ENCODE assay signal across 8 cellular contexts in the genomic region with DNA sequence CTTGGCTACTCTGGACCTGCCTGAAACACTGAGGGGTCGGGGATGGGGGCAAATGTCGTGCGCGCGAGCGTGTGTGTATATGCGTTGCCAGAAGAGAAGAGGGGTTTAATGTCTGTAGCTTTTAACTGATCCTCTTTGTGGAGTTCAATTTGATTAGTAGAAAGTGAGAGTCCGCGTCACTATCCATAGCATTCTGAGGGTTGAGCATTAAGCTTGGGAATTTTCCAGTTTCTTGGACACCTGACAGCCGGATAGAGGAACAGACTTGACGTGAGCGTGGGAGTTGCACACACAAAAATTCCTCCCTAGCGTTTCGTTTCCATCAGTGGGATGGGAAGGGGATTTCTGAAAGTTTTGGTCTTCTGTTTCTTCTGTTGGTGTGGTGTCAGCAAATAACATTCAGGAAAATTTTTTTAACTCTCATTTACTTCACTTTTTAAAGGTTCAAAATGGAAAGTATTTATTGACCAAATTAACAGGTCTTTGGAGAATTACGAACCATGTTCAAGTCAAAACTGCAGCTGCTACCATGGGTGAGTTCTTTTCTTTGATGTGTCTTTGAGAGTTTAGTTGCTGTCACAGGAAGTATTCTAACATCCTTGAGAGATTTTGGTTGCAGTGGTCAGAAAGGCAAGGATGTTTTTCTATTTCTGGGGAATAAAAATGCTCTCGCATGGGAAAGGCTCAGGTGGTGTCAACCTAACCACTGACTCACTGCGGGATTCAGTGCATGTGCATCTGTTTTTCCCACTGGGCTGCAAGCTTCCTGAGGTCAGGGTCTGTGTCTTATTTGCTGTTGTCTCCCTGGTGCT. TPM values are rescaled to one million over a fixed set of nuclear protein-coding genes. Genes with fewer than 3 reads are reported as not detected.
DNase-seq lines count a peak whose midpoint lies in the region; ATAC-seq and TF ChIP-seq lines count a peak whose summit lies in the region.

No MANE protein-coding gene starts in this region.

- peak; percentile 2 for ATAC-seq in HG02870 (IDR thresholded peaks at IDR 0.05; ENCODE audit: unreplicated experiment)
- no peak; the same call in 2 of the 3 replicates for ATAC-seq in RWPE2 (ENCODE audit: low read depth)
- no peak for ATAC-seq in GM19324 (IDR thresholded peaks at IDR 0.05; ENCODE audit: low FRiP score, unreplicated experiment)

- H3K36me3 ChIP-seq in RWPE2 (ENCODE audit: low read depth) (peaks cover 34% of the 10 kb centered on the region), endocrine pancreas (ENCODE audit: control insufficient read depth, insufficient read depth, low read length) (no peaks in the 10 kb centered on the region), muscle layer of duodenum (ENCODE audit: control insufficient read depth in 1 of 2, insufficient read depth in 2 of 2, low read length in 2 of 2) (peaks cover 8 to 9% of the 10 kb centered on the region in 2 donors)

- H3K9me3 ChIP-seq in RWPE2 (ENCODE audit: severe bottlenecking) = no peaks in the 10 kb centered on the region
- no peaks in the 10 kb centered on the region for H3K9me3 ChIP-seq in endocrine pancreas (ENCODE audit: control insufficient read depth, low read length)
- no peaks in the 10 kb centered on the region for H3K9me3 ChIP-seq in muscle layer of duodenum (ENCODE audit: control insufficient read depth in 1 of 2, low read length in 2 of 2)

- H3K4me1 ChIP-seq in RWPE2 (ENCODE audit: insufficient read depth, poor library complexity, severe bottlenecking) (no peaks in the 10 kb centered on the region), endocrine pancreas (ENCODE audit: control insufficient read depth, insufficient read depth, low read length) (no peaks in the 10 kb centered on the region), muscle layer of duodenum (ENCODE audit: control insufficient read depth in 1 of 2, insufficient read depth in 2 of 2, low read length in 2 of 2) (peaks cover 0 to 15% of the 10 kb centered on the region in 2 donors)

- peaks cover 32% of the 10 kb centered on the region for H3K4me1 Mint-ChIP-seq in activated CD4-positive, alpha-beta T cell treated with anti-CD3 and anti-CD28 coated beads, Interleukin-2, amount 10 ng/mL, durations not matched to agents 7 days and 5 days

- peak; percentile 13 for TF ChIP-seq CTCF in RWPE2 (IDR thresholded peaks at IDR 0.05; ENCODE audit: poor library complexity, severe bottlenecking)

- H3K4me3 Mint-ChIP-seq in activated CD4-positive, alpha-beta T cell treated with anti-CD3 and anti-CD28 coated beads, Interleukin-2, amount 10 ng/mL, durations not matched to agents 7 days and 5 days = peak overlapping the region; percentile 95

- POLR2A ChIA-PET in activated CD4-positive, alpha-beta T cell treated with anti-CD3 and anti-CD28 coated beads, Interleukin-2, amount 10 ng/mL, durations not matched to agents 7 days and 5 days (lab: Charles Lee) = interaction anchor here (0.6 to 1.6 kb wide), 2 partner anchors 29 to 626 kb away, joined by 3 to 4 read pairs; no protein-coding TSS in a partner anchor

- H3K27ac Mint-ChIP-seq in activated CD4-positive, alpha-beta T cell treated with anti-CD3 and anti-CD28 coated beads, Interleukin-2, amount 10 ng/mL, durations not matched to agents 7 days and 5 days = peak overlapping the region; percentile 96

- CTCF ChIA-PET in activated CD4-positive, alpha-beta T cell treated with anti-CD3 and anti-CD28 coated beads, Interleukin-2, amount 10 ng/mL, durations not matched to agents 7 days and 5 days (lab: Charles Lee) = interaction anchor here (1.0 to 1.3 kb wide), 3 partner anchors 14 to 89 kb away, joined by 3 to 5 read pairs (median 3); a partner anchor contains a TSS

- DNase-seq in activated CD4-positive, alpha-beta T cell treated with anti-CD3 and anti-CD28 coated beads, Interleukin-2, amount 10 ng/mL, durations not matched to agents 7 days and 5 days = peak; percentile 42
- DNase-seq in activated CD4-positive, alpha-beta T cell treated with anti-CD3 and anti-CD28 coated beads for 4 hours = no peak
- no peak for DNase-seq in RWPE2 (ENCODE audit: low spot score)
- DNase-seq in D341Med (ENCODE audit: low spot score) = no peak

- peak overlapping the region; percentile 95 for H3K4me3 ChIP-seq in RWPE2 (ENCODE audit: severe bottlenecking)
- peak overlapping the region; percentile 90 for H3K4me3 ChIP-seq in endocrine pancreas (ENCODE audit: control insufficient read depth, insufficient read depth, low read length)
- peak overlapping the region; percentile 96 to 100 for H3K4me3 ChIP-seq in muscle layer of duodenum (ENCODE audit: low read depth in 1 of 2, low read length in 2 of 2)

- H3K36me3 Mint-ChIP-seq in activated CD4-positive, alpha-beta T cell treated with anti-CD3 and anti-CD28 coated beads, Interleukin-2, amount 10 ng/mL, durations not matched to agents 7 days and 5 days (ENCODE audit: low read depth) = peaks cover 17% of the 10 kb centered on the region

- no peaks in the 10 kb centered on the region for H3K27me3 Mint-ChIP-seq in activated CD4-positive, alpha-beta T cell treated with anti-CD3 and anti-CD28 coated beads, Interleukin-2, amount 10 ng/mL, durations not matched to agents 7 days and 5 days

- H3K27ac ChIP-seq in RWPE2 (ENCODE audit: poor library complexity, severe bottlenecking) (peak overlapping the region; percentile 43), muscle layer of duodenum (ENCODE audit: low read length) (peak overlapping the region; percentile 48)

- no peaks in the 10 kb centered on the region for H3K27me3 ChIP-seq in RWPE2 (ENCODE audit: insufficient read depth, poor library complexity, severe bottlenecking)
- no peaks in the 10 kb centered on the region for H3K27me3 ChIP-seq in endocrine pancreas (ENCODE audit: control insufficient read depth, insufficient read depth, low read length)
- no peaks in the 10 kb centered on the region for H3K27me3 ChIP-seq in muscle layer of duodenum (ENCODE audit: low read depth, low read length)

- no peaks in the 10 kb centered on the region for H3K9me3 Mint-ChIP-seq in activated CD4-positive, alpha-beta T cell treated with anti-CD3 and anti-CD28 coated beads, Interleukin-2, amount 10 ng/mL, durations not matched to agents 7 days and 5 days

- H3K9ac ChIP-seq in endocrine pancreas (ENCODE audit: control insufficient read depth, insufficient read depth, low read length) = peak overlapping the region; percentile 54

RNA-seq across cellular contexts. Expression of a gene that starts 0.8 kb away (rescaled TPM):
- 10 to 100 TPM; 25.8 to 29.4 TPM for total RNA-seq in activated CD4-positive, alpha-beta T cell treated with anti-CD3 and anti-CD28 coated beads, Interleukin-2, amount 10 ng/mL, durations not matched to agents 7 days and 5 days

RNA-seq across cellular contexts. Expression of a gene that starts 6.2 kb away (rescaled TPM):
- total RNA-seq in activated CD4-positive, alpha-beta T cell treated with anti-CD3 and anti-CD28 coated beads, Interleukin-2, amount 10 ng/mL, durations not matched to agents 7 days and 5 days = 10 to 100 TPM; 24.6 to 32.5 TPM

RNA-seq across cellular contexts. Expression of a gene that starts 28.8 kb away (rescaled TPM):
- total RNA-seq in activated CD4-positive, alpha-beta T cell treated with anti-CD3 and anti-CD28 coated beads, Interleukin-2, amount 10 ng/mL, durations not matched to agents 7 days and 5 days = 10 to 100 TPM; 67.1 to 72.7 TPM
